ENCODE assay signal across 22 cellular contexts in the genomic region with DNA sequence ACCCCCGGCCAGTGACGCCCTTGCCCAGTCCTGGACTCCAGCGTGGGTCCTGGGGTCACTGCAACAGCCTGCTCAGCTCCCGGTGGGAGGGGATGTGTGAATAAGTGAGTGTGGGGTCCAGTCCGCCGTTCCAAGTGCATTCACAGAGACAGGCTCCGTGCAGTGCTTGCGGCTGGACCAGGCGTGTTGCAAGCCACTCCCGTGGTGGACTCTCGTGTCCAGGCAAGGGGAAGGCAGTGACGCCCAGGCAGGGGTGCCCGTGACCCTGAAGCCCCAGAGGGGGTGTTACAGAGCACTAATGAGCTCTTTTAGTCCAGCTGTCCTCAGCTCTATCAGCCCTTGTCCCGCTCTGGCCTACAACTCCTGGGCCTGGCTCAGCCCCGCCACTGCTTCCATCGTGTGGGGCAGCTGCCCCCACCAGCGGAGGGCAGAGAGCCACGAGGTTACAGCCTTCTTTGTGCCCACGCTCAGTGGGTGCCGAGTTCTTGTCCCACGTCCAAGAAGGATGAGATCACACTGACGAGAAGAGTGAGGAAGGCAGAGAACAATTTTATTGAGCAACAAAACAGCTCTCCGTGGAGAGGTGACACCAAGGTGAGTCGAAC.
DNase-seq lines count a peak whose midpoint lies in the region; ATAC-seq, FAIRE-seq and TF ChIP-seq lines count a peak whose summit lies in the region.
"Had no signal": no experiment of that assay in that cellular context is flagged by ENCODE, and none has a peak within 500 bp of the region (broad histone marks: within the 10 kb centered on the region; RNA-seq: fewer than 3 reads in every experiment).

No MANE protein-coding gene starts in this region.

- H3K4me3 Mint-ChIP-seq in CD14-positive monocyte, result no peak overlapping the region
- H3K4me3 Mint-ChIP-seq in stimulated activated memory B cell treated with anti-CD40 and anti-IgM and Interleukin-4, amounts not matched to agents 10 μg/mL and 1 μg/mL and 100 μg/mL, for 72 hours, result no peak overlapping the region
- H3K4me3 Mint-ChIP-seq: CD4-positive, alpha-beta T cell; IgD-negative memory B cell had no signal

- H3K36me3 Mint-ChIP-seq in CD14-positive monocyte, result no peaks in the 10 kb centered on the region
- no peaks in the 10 kb centered on the region for H3K36me3 Mint-ChIP-seq in stimulated activated memory B cell treated with anti-CD40 and anti-IgM and Interleukin-4, amounts not matched to agents 10 μg/mL and 1 μg/mL and 100 μg/mL, for 72 hours
- H3K36me3 Mint-ChIP-seq: IgD-negative memory B cell had no signal

- H3K9me3 Mint-ChIP-seq in CD14-positive monocyte, result peaks cover 5 to 23% (median 14%) of the 10 kb centered on the region in 7 donors
- H3K9me3 Mint-ChIP-seq in stimulated activated memory B cell treated with anti-CD40 and anti-IgM and Interleukin-4, amounts not matched to agents 10 μg/mL and 1 μg/mL and 100 μg/mL, for 72 hours, result peaks cover 2% of the 10 kb centered on the region

- no peak for FAIRE-seq in kidney (lab: Jason Lieb, UNC)
- FAIRE-seq: D721Med had no signal

- H3K9me3 ChIP-seq in kidney (ENCODE audit: control insufficient read depth in 1 of 2, low read length in 2 of 2), result no peaks in the 10 kb centered on the region
- H3K9me3 ChIP-seq: BLaER1 had no signal

- peaks cover 0 to 2% (median 0%) of the 10 kb centered on the region in 3 donors for H3K27me3 Mint-ChIP-seq in CD14-positive monocyte (ENCODE audit: low read depth in 3 of 3)
- H3K27me3 Mint-ChIP-seq in stimulated activated memory B cell treated with anti-CD40 and anti-IgM and Interleukin-4, amounts not matched to agents 10 μg/mL and 1 μg/mL and 100 μg/mL, for 72 hours, result no peaks in the 10 kb centered on the region
- H3K27me3 Mint-ChIP-seq: CD4-positive, alpha-beta T cell; IgD-negative memory B cell had no signal

- no peak overlapping the region for H3K9ac ChIP-seq in kidney (ENCODE audit: low read length in 2 of 2)
- H3K9ac ChIP-seq: BLaER1, KMS-11 had no signal

- H3K36me3 ChIP-seq in H7 (replicated peaks; ENCODE audit: control insufficient read depth, insufficient read depth, low read length), result no peaks in the 10 kb centered on the region
- no peaks in the 10 kb centered on the region for H3K36me3 ChIP-seq in kidney (ENCODE audit: control insufficient read depth in 1 of 2, insufficient read depth in 2 of 2, low read length in 2 of 2)
- H3K36me3 ChIP-seq: BLaER1, Peyer's patch had no signal

- intact Hi-C loops in CD14-positive monocyte (cut with micrococcal nuclease), result no loop called here
- intact Hi-C loops in kidney (cut with DNase I), result no loop called here

- no peaks in the 10 kb centered on the region for H3K4me1 Mint-ChIP-seq in CD14-positive monocyte
- no peaks in the 10 kb centered on the region for H3K4me1 Mint-ChIP-seq in stimulated activated memory B cell treated with anti-CD40 and anti-IgM and Interleukin-4, amounts not matched to agents 10 μg/mL and 1 μg/mL and 100 μg/mL, for 72 hours
- H3K4me1 Mint-ChIP-seq: IgD-negative memory B cell had no signal

- H3K4me1 ChIP-seq in kidney (ENCODE audit: control insufficient read depth in 1 of 2, insufficient read depth in 1 of 2, low read depth in 1 of 2, low read length in 2 of 2), result no peaks in the 10 kb centered on the region
- H3K4me1 ChIP-seq: BLaER1, Peyer's patch had no signal

- H3K27ac Mint-ChIP-seq in CD14-positive monocyte, result no peak overlapping the region
- no peak overlapping the region for H3K27ac Mint-ChIP-seq in stimulated activated memory B cell treated with anti-CD40 and anti-IgM and Interleukin-4, amounts not matched to agents 10 μg/mL and 1 μg/mL and 100 μg/mL, for 72 hours
- H3K27ac Mint-ChIP-seq: CD4-positive, alpha-beta T cell; IgD-negative memory B cell had no signal

- H3K4me3 ChIP-seq in H7 (ENCODE audit: insufficient read depth, low read depth, low read length) (no peak overlapping the region), kidney (ENCODE audit: low read length in 2 of 2) (no peak overlapping the region)
- H3K4me3 ChIP-seq: BLaER1, Peyer's patch had no signal

- no peak overlapping the region for H3K27ac ChIP-seq in kidney (ENCODE audit: low read depth in 2 of 2, low read length in 2 of 2)
- H3K27ac ChIP-seq: BLaER1, HL-60, KMS-11, Peyer's patch had no signal

- peak; percentile 39 for ATAC-seq in stimulated activated memory B cell treated with anti-CD40 and anti-IgM and Interleukin-4, amounts not matched to agents 10 μg/mL and 1 μg/mL and 100 μg/mL, for 72 hours
- no peak for ATAC-seq in GM21576 (IDR thresholded peaks at IDR 0.05; ENCODE audit: unreplicated experiment)
- ATAC-seq: HCT116 had no signal

- H3K27me3 ChIP-seq in H7 (ENCODE audit: control insufficient read depth, insufficient read depth, low read length), result no peaks in the 10 kb centered on the region
- H3K27me3 ChIP-seq: BLaER1, Peyer's patch had no signal

- TF ChIP-seq CTCF in CD14-positive monocyte (IDR thresholded peaks at IDR 0.05), result no peak
- TF ChIP-seq CTCF in kidney (IDR thresholded peaks at IDR 0.05; ENCODE audit: borderline replicate concordance, extremely low read depth, insufficient read depth), result no peak

- DNase-seq in CD14-positive monocyte (ENCODE audit: low spot score) (peak; percentile 35), H7 (peak; percentile 6), kidney (peak; percentile 65), dedifferentiated amniotic fluid mesenchymal stem cell (ENCODE audit: extremely low spot score) (no peak)
- DNase-seq in activated CD4-positive, alpha-beta T cell treated with anti-CD3 and anti-CD28 coated beads, Interleukin-2, amount 50 U/mL, for 48 hours, result no peak
- DNase-seq: CD4-positive, alpha-beta T cell; GOT3; NCI-H1092; NCI-H1436; NCI-H187 treated with DMSO at 0.1 percent for 48 hours; NCI-H524; NCI-H774; Peyer's patch; SHP77 treated with DMSO at 0.1 percent for 48 hours had no signal

Comparison
In these comparisons a context has a peak if more than half of its experiments do, and no peak if none do; other contexts are left out.
1. DNase-seq: peak in CD14-positive monocyte (single experiment), H7 (single experiment) and kidney (single experiment); none in activated CD4-positive, alpha-beta T cell treated with anti-CD3 and anti-CD28 coated beads, Interleukin-2, amount 50 U/mL, for 48 hours (0 of 2) and dedifferentiated amniotic fluid mesenchymal stem cell (single experiment).